ENCODE assay signal across 1 cellular context in genomic region chr20:5504061-5504739, GRCh38.
A peak's percentile ranks its signal among the peaks of the same experiment; 100 is the strongest.
TF ChIP-seq lines count a peak whose summit lies in the region.

No MANE protein-coding gene starts in this region.

TF ChIP-seq in HepG2, 621 proteins besides CTCF, POLR2A, EP300 and RAD21 (continued from another document and continues in another):
- TF ChIP-seq MED8 (CRISPR knock-in tag; IDR thresholded peaks at IDR 0.05; ENCODE audit: insufficient replicate concordance) (no peak), GTF3A (CRISPR knock-in tag; conservative IDR thresholded peaks at IDR 0.05) (no peak), FOXJ3 (CRISPR knock-in tag; IDR thresholded peaks at IDR 0.05; ENCODE audit: borderline replicate concordance) (no peak), ZSCAN22 (CRISPR knock-in tag; IDR thresholded peaks at IDR 0.05) (no peak), ZNF234 (CRISPR knock-in tag; conservative IDR thresholded peaks at IDR 0.05) (no peak), HNRNPLL (IDR thresholded peaks at IDR 0.05; ENCODE audit: low read depth, low read length, poor library complexity, severe bottlenecking) (peak; percentile 32), U2AF2 (IDR thresholded peaks at IDR 0.05; ENCODE audit: low read depth, low read length) (no peak), IKZF5 (CRISPR knock-in tag; IDR thresholded peaks at IDR 0.05) (no peak), ZFP62 (CRISPR knock-in tag; IDR thresholded peaks at IDR 0.05) (no peak), RCOR2 (CRISPR knock-in tag; IDR thresholded peaks at IDR 0.05) (no peak), YY1 (IDR thresholded peaks at IDR 0.05; ENCODE audit: insufficient read depth, insufficient replicate concordance, low read depth, low read length) (no peak), CCAR2 (optimal IDR thresholded peaks at IDR 0.05; ENCODE audit: low read depth, low read length) (no peak), ZNF710 (CRISPR knock-in tag; IDR thresholded peaks at IDR 0.05; ENCODE audit: borderline replicate concordance) (peak; percentile 33; the same call in 1 of the 2 replicates), KDM6A (CRISPR knock-in tag; IDR thresholded peaks at IDR 0.05; ENCODE audit: low read depth) (no peak), NFIB (CRISPR knock-in tag; IDR thresholded peaks at IDR 0.05; ENCODE audit: borderline replicate concordance) (no peak), NRL (CRISPR knock-in tag; IDR thresholded peaks at IDR 0.05; ENCODE audit: borderline replicate concordance) (no peak), ZNF768 (CRISPR knock-in tag; IDR thresholded peaks at IDR 0.05) (0 out of 2 replicates have a peak, but pooled peaks have one; percentile 9), HNRNPK (IDR thresholded peaks at IDR 0.05; ENCODE audit: low read depth, low read length, poor library complexity, severe bottlenecking) (no peak), REPIN1 (CRISPR knock-in tag; IDR thresholded peaks at IDR 0.05; ENCODE audit: borderline replicate concordance, low read depth) (no peak), ZBTB1 (CRISPR knock-in tag; IDR thresholded peaks at IDR 0.05; ENCODE audit: borderline replicate concordance) (no peak), RBAK (CRISPR knock-in tag; IDR thresholded peaks at IDR 0.05) (no peak), ZNF609 (CRISPR knock-in tag; IDR thresholded peaks at IDR 0.05; ENCODE audit: borderline replicate concordance) (peak; percentile 21; the same call in 1 of the 2 replicates), EED (CRISPR knock-in tag; IDR thresholded peaks at IDR 0.05) (no peak), ZNF101 (CRISPR knock-in tag; IDR thresholded peaks at IDR 0.05; ENCODE audit: borderline replicate concordance, low read depth) (no peak), ZNF280D (CRISPR knock-in tag; IDR thresholded peaks at IDR 0.05) (no peak), ATF5 (CRISPR knock-in tag; IDR thresholded peaks at IDR 0.05; ENCODE audit: low read depth) (no peak), KDM5B (CRISPR knock-in tag; IDR thresholded peaks at IDR 0.05; ENCODE audit: borderline replicate concordance) (peak; percentile 44; the same call in 1 of the 2 replicates), IRF2 (CRISPR knock-in tag; IDR thresholded peaks at IDR 0.05) (no peak), ZNF678 (CRISPR knock-in tag; IDR thresholded peaks at IDR 0.05) (no peak), HDAC6 (IDR thresholded peaks at IDR 0.05; ENCODE audit: low read depth, low read length) (no peak), RBFOX2 (IDR thresholded peaks at IDR 0.05; ENCODE audit: low read depth, low read length) (0 out of 2 replicates have a peak, but pooled peaks have one; percentile 22), ISX (CRISPR knock-in tag; conservative IDR thresholded peaks at IDR 0.05) (no peak), TRAFD1 (CRISPR knock-in tag; IDR thresholded peaks at IDR 0.05; ENCODE audit: borderline replicate concordance) (no peak), POLR2AphosphoS5 (IDR thresholded peaks at IDR 0.05; ENCODE audit: low read depth, low read length) (0 out of 2 replicates have a peak, but pooled peaks have one; percentile 32), TFE3 (CRISPR knock-in tag; IDR thresholded peaks at IDR 0.05) (no peak), ZBTB38 (CRISPR knock-in tag; IDR thresholded peaks at IDR 0.05) (no peak), SMAD3 (CRISPR knock-in tag; IDR thresholded peaks at IDR 0.05) (no peak), PCBP2 (optimal IDR thresholded peaks at IDR 0.05; ENCODE audit: low read depth, low read length, poor library complexity, severe bottlenecking) (no peak), MYPOP (CRISPR knock-in tag; IDR thresholded peaks at IDR 0.05) (no peak), DR1 (CRISPR knock-in tag; IDR thresholded peaks at IDR 0.05) (no peak), TRIM24 (CRISPR knock-in tag; IDR thresholded peaks at IDR 0.05) (no peak), FOXM1 (CRISPR knock-in tag; IDR thresholded peaks at IDR 0.05) (no peak), CENPX (CRISPR knock-in tag; IDR thresholded peaks at IDR 0.05) (no peak), ZBTB7B (CRISPR knock-in tag; IDR thresholded peaks at IDR 0.05) (no peak), ZMAT3 (CRISPR knock-in tag; conservative IDR thresholded peaks at IDR 0.05) (no peak), ZNF576 (CRISPR knock-in tag; IDR thresholded peaks at IDR 0.05) (no peak), HCFC1 (IDR thresholded peaks at IDR 0.05; ENCODE audit: low read depth, low read length) (no peak), NFYC (CRISPR knock-in tag; IDR thresholded peaks at IDR 0.05) (peak; percentile 86), CBX1 (IDR thresholded peaks at IDR 0.05; ENCODE audit: low read depth) (no peak), BRCA1 (CRISPR knock-in tag; IDR thresholded peaks at IDR 0.05) (no peak), ZNF772 (CRISPR knock-in tag; IDR thresholded peaks at IDR 0.05) (0 out of 2 replicates have a peak, but pooled peaks have one; percentile 18), ZNF83 (CRISPR knock-in tag; IDR thresholded peaks at IDR 0.05; ENCODE audit: borderline replicate concordance) (peak; percentile 78; the same call in 1 of the 2 replicates), SMAD1 (CRISPR knock-in tag; IDR thresholded peaks at IDR 0.05; ENCODE audit: borderline replicate concordance, low read depth) (peak; percentile 89; the same call in 1 of the 2 replicates), ZNF788 (CRISPR knock-in tag; IDR thresholded peaks at IDR 0.05; ENCODE audit: borderline replicate concordance) (0 out of 2 replicates have a peak, but pooled peaks have one; percentile 12), ZNF12 (CRISPR knock-in tag; IDR thresholded peaks at IDR 0.05) (no peak), SRSF9 (IDR thresholded peaks at IDR 0.05; ENCODE audit: borderline replicate concordance, insufficient read depth, low read depth, low read length, poor library complexity, severe bottlenecking) (no peak), SSRP1 (CRISPR knock-in tag; IDR thresholded peaks at IDR 0.05) (no peak), ZSCAN25 (CRISPR knock-in tag; IDR thresholded peaks at IDR 0.05) (no peak)
